In genomic region chr9:125747765-125748510, GRCh38 we compare ENCODE assay signal across 8 cellular contexts. TPM values are rescaled to one million over a fixed set of nuclear protein-coding genes. Genes with fewer than 3 reads are reported as not detected.
A peak's percentile ranks its signal among the peaks of the same experiment; 100 is the strongest.
DNase-seq lines count a peak whose midpoint lies in the region; ATAC-seq, FAIRE-seq and TF ChIP-seq lines count a peak whose summit lies in the region.

No MANE protein-coding gene starts in this region.

- H3K27me3 ChIP-seq in breast epithelium (no peaks in the 10 kb centered on the region), keratinocyte (ENCODE audit: control insufficient read depth, extremely low read depth, insufficient read depth, low read length) (no peaks in the 10 kb centered on the region)

- no peak for TF ChIP-seq CTCF in breast epithelium (IDR thresholded peaks at IDR 0.05)
- no peak for TF ChIP-seq CTCF in keratinocyte (optimal IDR thresholded peaks at IDR 0.05 in 1 of 3, IDR thresholded peaks at IDR 0.05 in 1 of 3, conservative IDR thresholded peaks at IDR 0.05 in 1 of 3; ENCODE audit: extremely low read depth in 1 of 3, insufficient read depth in 2 of 3, low read length in 3 of 3)

- no peak for ATAC-seq in GM21390 (IDR thresholded peaks at IDR 0.05; ENCODE audit: unreplicated experiment)

- DNase-seq in NCI-H82 (lab: John Stamatoyannopoulos, UW) (peak; percentile 47), NCI-H82 treated with DMSO at 0.1 percent for 48 hours (lab: John Stamatoyannopoulos, UW; ENCODE audit: unreplicated experiment) (no peak), T-helper 1 cell (peak; percentile 19 to 29 (median 22)), breast epithelium (ENCODE audit: low spot score in 2 of 2) (no peak), keratinocyte (ENCODE audit: low read depth, low spot score) (no peak), NCI-H2107 treated with DMSO at 0.1 percent for 48 hours (lab: John Stamatoyannopoulos, UW; ENCODE audit: unreplicated experiment) (no peak)
- DNase-seq in stimulated activated CD4-positive, alpha-beta T cell treated with anti-CD3 and anti-CD28 coated beads, Interleukin-2, amount 100 ng/mL, for 4 hours (ENCODE audit: low read depth): peak; percentile 15

- no peaks in the 10 kb centered on the region for H3K36me3 ChIP-seq in breast epithelium
- peaks cover 0 to 3% of the 10 kb centered on the region in 2 experiments for H3K36me3 ChIP-seq in keratinocyte (ENCODE audit: control insufficient read depth in 2 of 2, extremely low read depth in 1 of 2, insufficient read depth in 2 of 2, low read length in 2 of 2)

- peak overlapping the region; percentile 73 to 92 (median 82) for H3K4me3 ChIP-seq in breast epithelium
- H3K4me3 ChIP-seq in keratinocyte (ENCODE audit: control insufficient read depth in 2 of 3, extremely low read depth in 1 of 3, insufficient read depth in 2 of 3, low read depth in 1 of 3, low read length in 3 of 3): peak overlapping the region; percentile 76 to 96 (median 95)

- no peak for TF ChIP-seq POLR2A in breast epithelium (IDR thresholded peaks at IDR 0.05)

- H3K9me3 ChIP-seq in breast epithelium (no peaks in the 10 kb centered on the region), keratinocyte (ENCODE audit: control insufficient read depth, low read depth, low read length) (no peaks in the 10 kb centered on the region)

- no peaks in the 10 kb centered on the region for H4K20me1 ChIP-seq in keratinocyte (ENCODE audit: control insufficient read depth, extremely low read depth, insufficient read depth, low read length)

- H3K79me2 ChIP-seq in keratinocyte (ENCODE audit: control insufficient read depth, insufficient read depth, low read length): peaks cover 47% of the 10 kb centered on the region

- H3K27ac ChIP-seq in breast epithelium (peak overlapping the region; percentile 64 to 96), keratinocyte (ENCODE audit: control insufficient read depth, insufficient read depth, low read length) (peak overlapping the region; percentile 86)

- dilution Hi-C loops in keratinocyte (cut with MboI; ENCODE audit: extremely low pct_ligation_motif_present, low sequenced_read_pairs): no loop called here

- FAIRE-seq in keratinocyte (lab: Jason Lieb, UNC): no peak

- intact Hi-C loops in breast epithelium (cut with DNase I; ENCODE audit: low total_unique reads): loop anchor here (5.0 kb wide), 1 partner anchor 341 kb away; no protein-coding TSS in a partner anchor

- H3K4me1 ChIP-seq in breast epithelium (no peaks in the 10 kb centered on the region), keratinocyte (ENCODE audit: control insufficient read depth, extremely low read depth, insufficient read depth, low read length) (peaks cover 39% of the 10 kb centered on the region)

- no peaks in the 10 kb centered on the region for H3K9me1 ChIP-seq in keratinocyte (ENCODE audit: control insufficient read depth, extremely low read depth, insufficient read depth, low read length)

- peak overlapping the region; percentile 78 for H2AFZ ChIP-seq in keratinocyte (ENCODE audit: control insufficient read depth, low read length)

- H3K4me2 ChIP-seq in keratinocyte (ENCODE audit: control insufficient read depth, extremely low read depth, insufficient read depth, low read depth, low read length): peak overlapping the region; percentile 100

- peak overlapping the region; percentile 90 for H3K9ac ChIP-seq in keratinocyte (ENCODE audit: control insufficient read depth, extremely low read depth, insufficient read depth, low read length)

RNA-seq across cellular contexts. Expression of gene PBX3, which starts 0.8 kb away (rescaled TPM):
- total RNA-seq in breast epithelium: 10 to 100 TPM; 29.5 to 31.2 (median 29.8) TPM
- 20.9 to 26.3 TPM (median 23.5 TPM) in 3 replicates for polyA plus RNA-seq in keratinocyte
- 7.4 TPM for polyA plus RNA-seq in keratinocyte (2011; ENCODE audit: low read depth)
- polyA plus RNA-seq in keratinocyte (2011; cell fraction: cytosol; rRNA removed): 14.7 and 22.8 TPM in 2 replicates
- 33.9 and 36.7 TPM in 2 replicates for polyA plus RNA-seq in keratinocyte (2011; cell fraction: nucleus; rRNA removed)
- polyA plus RNA-seq in keratinocyte (2012; ENCODE audit: low replicate concordance): 12.2 and 14.5 TPM in 2 replicates
- polyA minus RNA-seq in keratinocyte: 9.8 to 36.5 TPM (median 15.6 TPM) in 3 replicates
- polyA minus RNA-seq in keratinocyte (2011; cell fraction: cytosol; rRNA and poly(A)+ RNA removed): 16.5 TPM
- polyA minus RNA-seq in keratinocyte (2011; cell fraction: nucleus; rRNA and poly(A)+ RNA removed): 40.9 and 54.4 TPM in 2 replicates

RNA-seq across cellular contexts. Expression of gene MAPKAP1, which starts 40.9 kb away (rescaled TPM):
- total RNA-seq in breast epithelium: 10 to 100 TPM; 61.3 to 81.9 (median 78.6) TPM
- polyA plus RNA-seq in keratinocyte: 105 to 145 TPM (median 129 TPM) in 3 replicates
- 41.9 TPM for polyA plus RNA-seq in keratinocyte (2011; ENCODE audit: low read depth)
- 111 and 193 TPM in 2 replicates for polyA plus RNA-seq in keratinocyte (2011; cell fraction: cytosol; rRNA removed)
- 76.6 and 79.3 TPM in 2 replicates for polyA plus RNA-seq in keratinocyte (2011; cell fraction: nucleus; rRNA removed)
- 59.1 and 87.3 TPM in 2 replicates for polyA plus RNA-seq in keratinocyte (2012; ENCODE audit: low replicate concordance)
- polyA minus RNA-seq in keratinocyte: 131 to 227 TPM (median 175 TPM) in 3 replicates
- polyA minus RNA-seq in keratinocyte (2011; cell fraction: cytosol; rRNA and poly(A)+ RNA removed): 58.1 TPM
- polyA minus RNA-seq in keratinocyte (2011; cell fraction: nucleus; rRNA and poly(A)+ RNA removed): 60.0 and 115 TPM in 2 replicates

Comparison
In these comparisons a context has a peak if more than half of its experiments do, and no peak if none do; other contexts are left out.
1. DNase-seq: peak in NCI-H82 (single experiment), T-helper 1 cell (5 of 5) and stimulated activated CD4-positive, alpha-beta T cell treated with anti-CD3 and anti-CD28 coated beads, Interleukin-2, amount 100 ng/mL, for 4 hours (single experiment); none in NCI-H82 treated with DMSO at 0.1 percent for 48 hours (single experiment), breast epithelium (0 of 2), keratinocyte (single experiment) and NCI-H2107 treated with DMSO at 0.1 percent for 48 hours (single experiment).